1 cellular context compared by ENCODE assay signal in the genomic region with DNA sequence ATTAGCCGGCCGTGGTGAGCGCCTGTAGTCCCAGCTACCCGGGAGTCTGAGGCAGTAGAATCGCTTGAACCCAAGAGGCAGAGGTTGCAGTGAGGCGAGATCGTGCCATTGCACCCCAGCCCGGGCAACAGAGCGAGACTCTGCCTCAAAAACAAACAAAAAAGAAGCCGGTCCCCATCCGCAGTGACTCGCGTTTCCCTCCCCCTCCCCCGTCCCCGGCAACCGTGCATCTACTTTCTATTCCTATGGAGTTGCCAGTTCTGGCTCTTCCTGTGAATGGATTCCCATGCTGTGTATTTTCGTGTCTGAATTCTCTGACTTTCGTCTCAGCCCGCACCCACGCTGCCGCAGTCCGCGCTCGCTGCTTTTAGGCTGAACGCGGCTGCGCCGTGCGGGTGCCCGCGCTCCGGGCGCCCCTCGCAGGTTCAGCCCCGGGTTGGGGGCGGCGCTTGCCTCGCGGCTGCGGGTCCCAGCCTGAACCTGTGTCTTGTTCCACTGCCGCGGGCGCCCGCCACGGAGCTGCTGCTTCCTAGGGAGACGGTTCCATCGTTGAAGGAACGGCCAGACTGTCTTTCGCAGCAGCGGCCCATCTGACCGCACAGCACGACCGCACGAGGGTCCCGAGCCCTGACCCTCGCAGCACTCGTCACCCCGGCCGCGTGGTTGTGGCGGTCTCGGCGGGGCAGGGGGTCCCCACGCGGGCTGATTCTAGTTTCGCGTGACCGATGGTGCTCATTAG.
A peak's percentile ranks its signal among the peaks of the same experiment; 100 is the strongest.
TF ChIP-seq lines count a peak whose summit lies in the region.

No MANE protein-coding gene starts in this region.

TF ChIP-seq in K562, 482 proteins besides CTCF, POLR2A, EP300 and RAD21 (continued from another document and continues in another):
- TF ChIP-seq, protein P1, sequence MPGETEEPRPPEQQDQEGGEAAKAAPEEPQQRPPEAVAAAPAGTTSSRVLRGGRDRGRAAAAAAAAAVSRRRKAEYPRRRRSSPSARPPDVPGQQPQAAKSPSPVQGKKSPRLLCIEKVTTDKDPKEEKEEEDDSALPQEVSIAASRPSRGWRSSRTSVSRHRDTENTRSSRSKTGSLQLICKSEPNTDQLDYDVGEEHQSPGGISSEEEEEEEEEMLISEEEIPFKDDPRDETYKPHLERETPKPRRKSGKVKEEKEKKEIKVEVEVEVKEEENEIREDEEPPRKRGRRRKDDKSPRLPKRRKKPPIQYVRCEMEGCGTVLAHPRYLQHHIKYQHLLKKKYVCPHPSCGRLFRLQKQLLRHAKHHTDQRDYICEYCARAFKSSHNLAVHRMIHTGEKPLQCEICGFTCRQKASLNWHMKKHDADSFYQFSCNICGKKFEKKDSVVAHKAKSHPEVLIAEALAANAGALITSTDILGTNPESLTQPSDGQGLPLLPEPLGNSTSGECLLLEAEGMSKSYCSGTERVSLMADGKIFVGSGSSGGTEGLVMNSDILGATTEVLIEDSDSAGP (CRISPR knock-in tag; IDR thresholded peaks at IDR 0.05): no peak
- 0 out of 4 replicates have a peak, but pooled peaks of 1 of the 2 experiments have one; percentile 36 for TF ChIP-seq MAZ (CRISPR knock-in tag; conservative IDR thresholded peaks at IDR 0.05 in 1 of 2, IDR thresholded peaks at IDR 0.05 in 1 of 2)
- TF ChIP-seq WHSC1 (IDR thresholded peaks at IDR 0.05; ENCODE audit: low read length): no peak
- TF ChIP-seq TAF1 (IDR thresholded peaks at IDR 0.05; ENCODE audit: control insufficient read depth, extremely low read depth, insufficient read depth, low read length, severe bottlenecking): peak; percentile 61
- TF ChIP-seq MTA3 (IDR thresholded peaks at IDR 0.05; ENCODE audit: borderline replicate concordance): 0 out of 2 replicates have a peak, but pooled peaks have one; percentile 39
- no peak for TF ChIP-seq TBL1XR1 (IDR thresholded peaks at IDR 0.05; ENCODE audit: low read length in 2 of 2)
- TF ChIP-seq CCNT2 (IDR thresholded peaks at IDR 0.05; ENCODE audit: borderline replicate concordance, extremely low read depth, insufficient read length, low read depth, low read length): peak; percentile 52
- TF ChIP-seq CBFA2T3 (IDR thresholded peaks at IDR 0.05): peak; percentile 14; the same call in 1 of the 2 replicates
- peak; percentile 83; the same call in 1 of the 2 replicates for TF ChIP-seq GATAD2A (IDR thresholded peaks at IDR 0.05)
- TF ChIP-seq ZNF12 (CRISPR knock-in tag; IDR thresholded peaks at IDR 0.05): peak; percentile 34; the same call in 1 of the 2 replicates
- TF ChIP-seq, protein P2, sequence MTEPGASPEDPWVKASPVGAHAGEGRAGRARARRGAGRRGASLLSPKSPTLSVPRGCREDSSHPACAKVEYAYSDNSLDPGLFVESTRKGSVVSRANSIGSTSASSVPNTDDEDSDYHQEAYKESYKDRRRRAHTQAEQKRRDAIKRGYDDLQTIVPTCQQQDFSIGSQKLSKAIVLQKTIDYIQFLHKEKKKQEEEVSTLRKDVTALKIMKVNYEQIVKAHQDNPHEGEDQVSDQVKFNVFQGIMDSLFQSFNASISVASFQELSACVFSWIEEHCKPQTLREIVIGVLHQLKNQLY (CRISPR knock-in tag; conservative IDR thresholded peaks at IDR 0.05): no peak
- TF ChIP-seq CBFA2T2 (conservative IDR thresholded peaks at IDR 0.05): no peak
- no peak for TF ChIP-seq CHD4 (IDR thresholded peaks at IDR 0.05; ENCODE audit: insufficient read depth, insufficient replicate concordance, low read depth, low read length, poor library complexity, severe bottlenecking)
- TF ChIP-seq CTBP1 (IDR thresholded peaks at IDR 0.05; ENCODE audit: borderline replicate concordance): peak; percentile 58
- TF ChIP-seq, protein P3, sequence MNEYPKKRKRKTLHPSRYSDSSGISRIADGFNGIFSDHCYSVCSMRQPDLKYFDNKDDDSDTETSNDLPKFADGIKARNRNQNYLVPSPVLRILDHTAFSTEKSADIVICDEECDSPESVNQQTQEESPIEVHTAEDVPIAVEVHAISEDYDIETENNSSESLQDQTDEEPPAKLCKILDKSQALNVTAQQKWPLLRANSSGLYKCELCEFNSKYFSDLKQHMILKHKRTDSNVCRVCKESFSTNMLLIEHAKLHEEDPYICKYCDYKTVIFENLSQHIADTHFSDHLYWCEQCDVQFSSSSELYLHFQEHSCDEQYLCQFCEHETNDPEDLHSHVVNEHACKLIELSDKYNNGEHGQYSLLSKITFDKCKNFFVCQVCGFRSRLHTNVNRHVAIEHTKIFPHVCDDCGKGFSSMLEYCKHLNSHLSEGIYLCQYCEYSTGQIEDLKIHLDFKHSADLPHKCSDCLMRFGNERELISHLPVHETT (CRISPR knock-in tag; conservative IDR thresholded peaks at IDR 0.05 in 1 of 2, IDR thresholded peaks at IDR 0.05 in 1 of 2): no peak
- TF ChIP-seq CREB1 (IDR thresholded peaks at IDR 0.05): no peak
- TF ChIP-seq CREB1 (CRISPR knock-in tag; IDR thresholded peaks at IDR 0.05): peak; percentile 34; the same call in 1 of the 2 replicates
- 0 out of 2 replicates have a peak, but pooled peaks have one; percentile 41 for TF ChIP-seq ZC3H4 (CRISPR knock-in tag; IDR thresholded peaks at IDR 0.05; ENCODE audit: borderline replicate concordance)
- TF ChIP-seq, protein P4, sequence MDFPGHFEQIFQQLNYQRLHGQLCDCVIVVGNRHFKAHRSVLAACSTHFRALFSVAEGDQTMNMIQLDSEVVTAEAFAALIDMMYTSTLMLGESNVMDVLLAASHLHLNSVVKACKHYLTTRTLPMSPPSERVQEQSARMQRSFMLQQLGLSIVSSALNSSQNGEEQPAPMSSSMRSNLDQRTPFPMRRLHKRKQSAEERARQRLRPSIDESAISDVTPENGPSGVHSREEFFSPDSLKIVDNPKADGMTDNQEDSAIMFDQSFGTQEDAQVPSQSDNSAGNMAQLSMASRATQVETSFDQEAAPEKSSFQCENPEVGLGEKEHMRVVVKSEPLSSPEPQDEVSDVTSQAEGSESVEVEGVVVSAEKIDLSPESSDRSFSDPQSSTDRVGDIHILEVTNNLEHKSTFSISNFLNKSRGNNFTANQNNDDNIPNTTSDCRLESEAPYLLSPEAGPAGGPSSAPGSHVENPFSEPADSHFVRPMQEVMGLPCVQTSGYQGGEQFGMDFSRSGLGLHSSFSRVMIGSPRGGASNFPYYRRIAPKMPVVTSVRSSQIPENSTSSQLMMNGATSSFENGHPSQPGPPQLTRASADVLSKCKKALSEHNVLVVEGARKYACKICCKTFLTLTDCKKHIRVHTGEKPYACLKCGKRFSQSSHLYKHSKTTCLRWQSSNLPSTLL (IDR thresholded peaks at IDR 0.05): no peak
- TF ChIP-seq SUPT5H (IDR thresholded peaks at IDR 0.05): peak; percentile 48
- peak; percentile 68 for TF ChIP-seq EP400 (IDR thresholded peaks at IDR 0.05)
- TF ChIP-seq NR3C1 (CRISPR knock-in tag; IDR thresholded peaks at IDR 0.05): no peak
- 0 out of 2 replicates have a peak, but pooled peaks have one; percentile 74 for TF ChIP-seq ZNF282 (CRISPR knock-in tag; IDR thresholded peaks at IDR 0.05)
- peak; percentile 73 for TF ChIP-seq ZNF444 (CRISPR knock-in tag; IDR thresholded peaks at IDR 0.05)
- peak; percentile 64 for TF ChIP-seq CXXC5 (CRISPR knock-in tag; IDR thresholded peaks at IDR 0.05)
- no peak for TF ChIP-seq ZNF707 (CRISPR knock-in tag; conservative IDR thresholded peaks at IDR 0.05)
- no peak for TF ChIP-seq KAT8 (IDR thresholded peaks at IDR 0.05; ENCODE audit: low read depth)
- peak; percentile 30 for TF ChIP-seq U2AF1 (optimal IDR thresholded peaks at IDR 0.05; ENCODE audit: low read depth, low read length)
- TF ChIP-seq GTF2F1 (IDR thresholded peaks at IDR 0.05; ENCODE audit: low read depth, low read length): no peak
- peak; percentile 39 for TF ChIP-seq EGR1 (conservative IDR thresholded peaks at IDR 0.05)
- no peak for TF ChIP-seq ZNF184 (CRISPR knock-in tag; IDR thresholded peaks at IDR 0.05)
- TF ChIP-seq HDAC1 (IDR thresholded peaks at IDR 0.05): 0 out of 4 replicates have a peak, but pooled peaks of 1 of the 2 experiments have one; percentile 25
- no peak for TF ChIP-seq CBX3 (IDR thresholded peaks at IDR 0.05; ENCODE audit: borderline replicate concordance in 1 of 2, low read length in 2 of 2)
- TF ChIP-seq ZNF121 (CRISPR knock-in tag; conservative IDR thresholded peaks at IDR 0.05): peak; percentile 98
- TF ChIP-seq, protein P5, sequence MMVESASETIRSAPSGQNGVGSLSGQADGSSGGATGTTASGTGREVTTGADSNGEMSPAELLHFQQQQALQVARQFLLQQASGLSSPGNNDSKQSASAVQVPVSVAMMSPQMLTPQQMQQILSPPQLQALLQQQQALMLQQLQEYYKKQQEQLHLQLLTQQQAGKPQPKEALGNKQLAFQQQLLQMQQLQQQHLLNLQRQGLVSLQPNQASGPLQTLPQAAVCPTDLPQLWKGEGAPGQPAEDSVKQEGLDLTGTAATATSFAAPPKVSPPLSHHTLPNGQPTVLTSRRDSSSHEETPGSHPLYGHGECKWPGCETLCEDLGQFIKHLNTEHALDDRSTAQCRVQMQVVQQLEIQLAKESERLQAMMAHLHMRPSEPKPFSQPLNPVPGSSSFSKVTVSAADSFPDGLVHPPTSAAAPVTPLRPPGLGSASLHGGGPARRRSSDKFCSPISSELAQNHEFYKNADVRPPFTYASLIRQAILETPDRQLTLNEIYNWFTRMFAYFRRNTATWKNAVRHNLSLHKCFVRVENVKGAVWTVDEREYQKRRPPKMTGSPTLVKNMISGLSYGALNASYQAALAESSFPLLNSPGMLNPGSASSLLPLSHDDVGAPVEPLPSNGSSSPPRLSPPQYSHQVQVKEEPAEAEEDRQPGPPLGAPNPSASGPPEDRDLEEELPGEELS (CRISPR knock-in tag; IDR thresholded peaks at IDR 0.05; ENCODE audit: borderline replicate concordance): peak; percentile 46; the same call in 1 of the 2 replicates
- no peak for TF ChIP-seq NCOA2 (IDR thresholded peaks at IDR 0.05; ENCODE audit: partially characterized antibody in 2 of 2)
- TF ChIP-seq MIER1 (IDR thresholded peaks at IDR 0.05; ENCODE audit: low read depth): 0 out of 2 replicates have a peak, but pooled peaks have one; percentile 69
- TF ChIP-seq, protein P6, sequence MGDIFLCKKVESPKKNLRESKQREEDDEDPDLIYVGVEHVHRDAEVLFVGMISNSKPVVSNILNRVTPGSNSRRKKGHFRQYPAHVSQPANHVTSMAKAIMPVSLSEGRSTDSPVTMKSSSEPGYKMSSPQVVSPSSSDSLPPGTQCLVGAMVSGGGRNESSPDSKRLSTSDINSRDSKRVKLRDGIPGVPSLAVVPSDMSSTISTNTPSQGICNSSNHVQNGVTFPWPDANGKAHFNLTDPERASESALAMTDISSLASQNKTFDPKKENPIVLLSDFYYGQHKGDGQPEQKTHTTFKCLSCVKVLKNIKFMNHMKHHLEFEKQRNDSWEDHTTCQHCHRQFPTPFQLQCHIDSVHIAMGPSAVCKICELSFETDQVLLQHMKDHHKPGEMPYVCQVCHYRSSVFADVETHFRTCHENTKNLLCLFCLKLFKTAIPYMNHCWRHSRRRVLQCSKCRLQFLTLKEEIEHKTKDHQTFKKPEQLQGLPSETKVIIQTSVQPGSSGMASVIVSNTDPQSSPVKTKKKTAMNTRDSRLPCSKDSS (IDR thresholded peaks at IDR 0.05; ENCODE audit: low read depth, partially characterized antibody): no peak
- TF ChIP-seq, protein P7, sequence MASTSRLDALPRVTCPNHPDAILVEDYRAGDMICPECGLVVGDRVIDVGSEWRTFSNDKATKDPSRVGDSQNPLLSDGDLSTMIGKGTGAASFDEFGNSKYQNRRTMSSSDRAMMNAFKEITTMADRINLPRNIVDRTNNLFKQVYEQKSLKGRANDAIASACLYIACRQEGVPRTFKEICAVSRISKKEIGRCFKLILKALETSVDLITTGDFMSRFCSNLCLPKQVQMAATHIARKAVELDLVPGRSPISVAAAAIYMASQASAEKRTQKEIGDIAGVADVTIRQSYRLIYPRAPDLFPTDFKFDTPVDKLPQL (IDR thresholded peaks at IDR 0.05; ENCODE audit: extremely low read depth, insufficient read length): no peak
- TF ChIP-seq BRD9 (IDR thresholded peaks at IDR 0.05; ENCODE audit: low read depth, partially characterized antibody): no peak
- TF ChIP-seq NFRKB (IDR thresholded peaks at IDR 0.05; ENCODE audit: low read depth): no peak
- no peak for TF ChIP-seq MED1 (CRISPR knock-in tag; IDR thresholded peaks at IDR 0.05; ENCODE audit: borderline replicate concordance)
- TF ChIP-seq, protein P8, sequence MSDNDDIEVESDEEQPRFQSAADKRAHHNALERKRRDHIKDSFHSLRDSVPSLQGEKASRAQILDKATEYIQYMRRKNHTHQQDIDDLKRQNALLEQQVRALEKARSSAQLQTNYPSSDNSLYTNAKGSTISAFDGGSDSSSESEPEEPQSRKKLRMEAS (CRISPR knock-in tag; IDR thresholded peaks at IDR 0.05): peak; percentile 65
- TF ChIP-seq XRCC3 (IDR thresholded peaks at IDR 0.05): no peak
- peak; percentile 40 for TF ChIP-seq HNRNPLL (IDR thresholded peaks at IDR 0.05; ENCODE audit: low read depth, low read length, poor library complexity, severe bottlenecking)
- TF ChIP-seq CBX5 (IDR thresholded peaks at IDR 0.05; ENCODE audit: borderline replicate concordance, low read depth): 0 out of 2 replicates have a peak, but pooled peaks have one; percentile 12
- TF ChIP-seq POLR3A (IDR thresholded peaks at IDR 0.05; ENCODE audit: borderline replicate concordance, extremely low read depth, insufficient read depth, insufficient read length): peak; percentile 44
- TF ChIP-seq MYC (IDR thresholded peaks at IDR 0.05; ENCODE audit: low read depth, low read length): peak; percentile 71
- no peak for TF ChIP-seq MYC (CRISPR knock-in tag; IDR thresholded peaks at IDR 0.05; ENCODE audit: borderline replicate concordance, low read depth)
- TF ChIP-seq CBX2 (IDR thresholded peaks at IDR 0.05; ENCODE audit: insufficient read depth, low read length, poor library complexity, severe bottlenecking): no peak
- TF ChIP-seq, protein P9, sequence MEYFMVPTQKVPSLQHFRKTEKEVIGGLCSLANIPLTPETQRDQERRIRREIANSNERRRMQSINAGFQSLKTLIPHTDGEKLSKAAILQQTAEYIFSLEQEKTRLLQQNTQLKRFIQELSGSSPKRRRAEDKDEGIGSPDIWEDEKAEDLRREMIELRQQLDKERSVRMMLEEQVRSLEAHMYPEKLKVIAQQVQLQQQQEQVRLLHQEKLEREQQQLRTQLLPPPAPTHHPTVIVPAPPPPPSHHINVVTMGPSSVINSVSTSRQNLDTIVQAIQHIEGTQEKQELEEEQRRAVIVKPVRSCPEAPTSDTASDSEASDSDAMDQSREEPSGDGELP (CRISPR knock-in tag; IDR thresholded peaks at IDR 0.05; ENCODE audit: borderline replicate concordance): peak; percentile 37; the same call in 1 of the 2 replicates
- TF ChIP-seq ZFPM2 (CRISPR knock-in tag; IDR thresholded peaks at IDR 0.05): no peak
- 0 out of 2 replicates have a peak, but pooled peaks have one; percentile 27 for TF ChIP-seq ZBTB1 (CRISPR knock-in tag; IDR thresholded peaks at IDR 0.05; ENCODE audit: borderline replicate concordance, low read depth)
- TF ChIP-seq, protein P10, sequence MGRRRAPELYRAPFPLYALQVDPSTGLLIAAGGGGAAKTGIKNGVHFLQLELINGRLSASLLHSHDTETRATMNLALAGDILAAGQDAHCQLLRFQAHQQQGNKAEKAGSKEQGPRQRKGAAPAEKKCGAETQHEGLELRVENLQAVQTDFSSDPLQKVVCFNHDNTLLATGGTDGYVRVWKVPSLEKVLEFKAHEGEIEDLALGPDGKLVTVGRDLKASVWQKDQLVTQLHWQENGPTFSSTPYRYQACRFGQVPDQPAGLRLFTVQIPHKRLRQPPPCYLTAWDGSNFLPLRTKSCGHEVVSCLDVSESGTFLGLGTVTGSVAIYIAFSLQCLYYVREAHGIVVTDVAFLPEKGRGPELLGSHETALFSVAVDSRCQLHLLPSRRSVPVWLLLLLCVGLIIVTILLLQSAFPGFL (CRISPR knock-in tag; IDR thresholded peaks at IDR 0.05): 0 out of 2 replicates have a peak, but pooled peaks have one; percentile 1
- peak; percentile 70; the same call in 1 of the 2 replicates for TF ChIP-seq RB1 (IDR thresholded peaks at IDR 0.05; ENCODE audit: low read depth)
